37 cellular contexts compared by ENCODE assay signal in genomic region chr14:55954108-55954507, GRCh38.
"Had no signal": no experiment of that assay in that cellular context is flagged by ENCODE, and none has a peak within 500 bp of the region (broad histone marks: within the 10 kb centered on the region; RNA-seq: fewer than 3 reads in every experiment).

No MANE protein-coding gene starts in this region.

- H3K36me3 Mint-ChIP-seq: activated CD4-positive, alpha-beta memory T cell treated with anti-CD3 and anti-CD28 coated beads for 36 hours; activated naive CD4-positive, alpha-beta T cell treated with anti-CD3 and anti-CD28 coated beads, Interleukin-2, amount 50 U/mL, for 72 hours; activated naive CD8-positive, alpha-beta T cell treated with anti-CD3 and anti-CD28 coated beads for 36 hours had no signal

- H3K4me1 ChIP-seq: adrenal gland, body of pancreas, breast epithelium had no signal

- H3K27ac ChIP-seq: adrenal gland, body of pancreas, brain microvascular endothelial cell, breast epithelium, VCaP had no signal

- ATAC-seq: activated CD8-positive, alpha-beta T cell treated with anti-CD3 and anti-CD28 coated beads for 36 hours; activated naive CD4-positive, alpha-beta T cell treated with anti-CD3 and anti-CD28 coated beads, Interleukin-2, amount 50 U/mL, for 72 hours; activated T-cell treated with anti-CD3 and anti-CD28 coated beads, Interleukin-2, amount 50 U/mL, for 4 hours; activated T-cell treated with anti-CD3 and anti-CD28 coated beads, Interleukin-2, amount 50 U/mL, for 72 hours; activated T-helper 17 cell treated with anti-CD3 and anti-CD28 coated beads, Interleukin-2, amount 50 U/mL, for 72 hours; body of pancreas had no signal

- H3K9me3 Mint-ChIP-seq: activated B cell treated with CpG ODN at 0.5 μM for 24 hours; activated CD4-positive, alpha-beta memory T cell treated with anti-CD3 and anti-CD28 coated beads for 36 hours; activated CD4-positive, alpha-beta T cell treated with anti-CD3 and anti-CD28 coated beads, Interleukin-2, amount 10 ng/mL, durations not matched to agents 24 days and 14 days; activated CD8-positive, alpha-beta T cell treated with anti-CD3 and anti-CD28 coated beads for 36 hours; activated naive CD4-positive, alpha-beta T cell treated with anti-CD3 and anti-CD28 coated beads for 36 hours; activated naive CD4-positive, alpha-beta T cell treated with anti-CD3 and anti-CD28 coated beads, Interleukin-2, amount 50 U/mL, for 72 hours; activated naive CD8-positive, alpha-beta T cell treated with anti-CD3 and anti-CD28 coated beads for 36 hours; activated T-cell treated with anti-CD3 and anti-CD28 coated beads, Interleukin-2, amount 50 U/mL, for 4 hours; activated T-cell treated with anti-CD3 and anti-CD28 coated beads, Interleukin-2, amount 50 U/mL, for 72 hours; activated T-helper 1 cell treated with anti-CD3 and anti-CD28 coated beads, Interleukin-12 subunit alpha, Interleukin-12 subunit beta, Interleukin-2, Interleukin-4 antibody, amounts not matched to agents 30 ng/mL and 10 ng/mL and 1 ng/mL, durations not matched to agents 14 hours and 24 hours and 36 hours; activated T-helper 17 cell treated with anti-CD3 and anti-CD28 coated beads, Interleukin-2, amount 50 U/mL, for 72 hours; T-helper 1 cell treated with Interleukin-12 subunit alpha and Interleukin-12 subunit beta and Interleukin-4 antibody, amounts not matched to agents 30 μg/mL and 1 μg/mL, for 36 hours; T-helper 2 cell treated with Interferon-gamma antibody and Interleukin-4, amounts not matched to agents 5 μg/mL and 100 μg/mL, for 36 hours had no signal

- H3K36me3 ChIP-seq: adrenal gland, brain microvascular endothelial cell, breast epithelium had no signal

- H3K4me3 Mint-ChIP-seq: activated B cell treated with CpG ODN at 0.5 μM for 24 hours; activated CD4-positive, alpha-beta memory T cell treated with anti-CD3 and anti-CD28 coated beads for 36 hours; activated CD4-positive, alpha-beta T cell treated with anti-CD3 and anti-CD28 coated beads, Interleukin-2, amount 10 ng/mL, durations not matched to agents 24 days and 14 days; activated CD8-positive, alpha-beta T cell treated with anti-CD3 and anti-CD28 coated beads for 36 hours; activated naive CD4-positive, alpha-beta T cell treated with anti-CD3 and anti-CD28 coated beads for 36 hours; activated naive CD8-positive, alpha-beta T cell treated with anti-CD3 and anti-CD28 coated beads for 36 hours; activated T-cell treated with anti-CD3 and anti-CD28 coated beads, Interleukin-2, amount 50 U/mL, for 4 hours; activated T-cell treated with anti-CD3 and anti-CD28 coated beads, Interleukin-2, amount 50 U/mL, for 72 hours; activated T-helper 1 cell treated with anti-CD3 and anti-CD28 coated beads, Interleukin-12 subunit alpha, Interleukin-12 subunit beta, Interleukin-2, Interleukin-4 antibody, amounts not matched to agents 30 ng/mL and 10 ng/mL and 1 ng/mL, durations not matched to agents 14 hours and 24 hours and 36 hours; activated T-helper 17 cell treated with anti-CD3 and anti-CD28 coated beads, Interleukin-2, amount 50 U/mL, for 72 hours; T-helper 1 cell treated with Interleukin-12 subunit alpha and Interleukin-12 subunit beta and Interleukin-4 antibody, amounts not matched to agents 30 μg/mL and 1 μg/mL, for 36 hours; T-helper 2 cell treated with Interferon-gamma antibody and Interleukin-4, amounts not matched to agents 5 μg/mL and 100 μg/mL, for 36 hours had no signal

- H3K27me3 Mint-ChIP-seq: activated T-helper 17 cell treated with anti-CD3 and anti-CD28 coated beads, Interleukin-2, amount 50 U/mL, for 72 hours had no signal

- FAIRE-seq: astrocyte, colon, TTC549 had no signal

- H3K27ac Mint-ChIP-seq: activated B cell treated with CpG ODN at 0.5 μM for 24 hours; activated CD4-positive, alpha-beta memory T cell treated with anti-CD3 and anti-CD28 coated beads for 36 hours; activated CD4-positive, alpha-beta T cell treated with anti-CD3 and anti-CD28 coated beads, Interleukin-2, amount 10 ng/mL, durations not matched to agents 24 days and 14 days; activated CD8-positive, alpha-beta T cell treated with anti-CD3 and anti-CD28 coated beads for 36 hours; activated naive CD4-positive, alpha-beta T cell treated with anti-CD3 and anti-CD28 coated beads for 36 hours; activated naive CD4-positive, alpha-beta T cell treated with anti-CD3 and anti-CD28 coated beads, Interleukin-2, amount 50 U/mL, for 72 hours; activated naive CD8-positive, alpha-beta T cell treated with anti-CD3 and anti-CD28 coated beads for 36 hours; activated T-cell treated with anti-CD3 and anti-CD28 coated beads, Interleukin-2, amount 50 U/mL, for 72 hours; activated T-helper 1 cell treated with anti-CD3 and anti-CD28 coated beads, Interleukin-12 subunit alpha, Interleukin-12 subunit beta, Interleukin-2, Interleukin-4 antibody, amounts not matched to agents 30 ng/mL and 10 ng/mL and 1 ng/mL, durations not matched to agents 14 hours and 24 hours and 36 hours; activated T-helper 17 cell treated with anti-CD3 and anti-CD28 coated beads, Interleukin-2, amount 50 U/mL, for 72 hours; T-helper 1 cell treated with Interleukin-12 subunit alpha and Interleukin-12 subunit beta and Interleukin-4 antibody, amounts not matched to agents 30 μg/mL and 1 μg/mL, for 36 hours; T-helper 2 cell treated with Interferon-gamma antibody and Interleukin-4, amounts not matched to agents 5 μg/mL and 100 μg/mL, for 36 hours had no signal

- H3K27me3 ChIP-seq: adrenal gland, body of pancreas, breast epithelium had no signal

- H3K4me3 ChIP-seq: adrenal gland, body of pancreas, breast epithelium had no signal

- H3K9me3 ChIP-seq: adrenal gland, body of pancreas, breast epithelium had no signal

- DNase-seq: activated B cell treated with CpG ODN at 0.5 μM for 24 hours; activated CD4-positive, alpha-beta memory T cell treated with anti-CD3 and anti-CD28 coated beads for 36 hours; activated CD4-positive, alpha-beta T cell treated with anti-CD3 and anti-CD28 coated beads for 4 hours; activated CD4-positive, alpha-beta T cell treated with anti-CD3 and anti-CD28 coated beads, Interleukin-2, amount 10 ng/mL, durations not matched to agents 24 days and 14 days; activated CD4-positive, alpha-beta T cell treated with anti-CD3 and anti-CD28 coated beads, Interleukin-2, amount 50 U/mL, for 1 hour; activated CD4-positive, alpha-beta T cell treated with anti-CD3 and anti-CD28 coated beads, Interleukin-2, amount 50 U/mL, for 4 hours; activated CD4-positive, CD25-positive, alpha-beta regulatory T cell treated with anti-CD3 and anti-CD28 coated beads, Interleukin-2, amount 50 U/mL, for 72 hours; activated CD8-positive, alpha-beta memory T cell treated with anti-CD3 and anti-CD28 coated beads, Interleukin-2, amount 50 U/mL, for 4 hours; activated CD8-positive, alpha-beta T cell treated with anti-CD3 and anti-CD28 coated beads for 36 hours; activated effector memory CD4-positive, alpha-beta T cell treated with anti-CD3 and anti-CD28 coated beads, Interleukin-2, amount 50 U/mL, for 16 hours; activated gamma-delta T cell treated with Interleukin-2 at 50 U/mL for 16 hours; activated naive CD4-positive, alpha-beta T cell; activated naive CD4-positive, alpha-beta T cell treated with anti-CD3 and anti-CD28 coated beads for 36 hours; activated naive CD4-positive, alpha-beta T cell treated with anti-CD3 and anti-CD28 coated beads, Interleukin-2, amount 50 U/mL, for 16 hours; activated naive CD8-positive, alpha-beta T cell treated with anti-CD3 and anti-CD28 coated beads for 36 hours; activated T-cell treated with anti-CD3 and anti-CD28 coated beads for 4 hours; activated T-cell treated with anti-CD3 and anti-CD28 coated beads, Interleukin-2, amount 50 U/mL, for 1 hour; activated T-cell treated with anti-CD3 and anti-CD28 coated beads, Interleukin-2, amount 50 U/mL, for 4 hours; activated T-cell treated with anti-CD3 and anti-CD28 coated beads, Interleukin-2, amount 50 U/mL, for 72 hours; adrenal gland; amniotic stem cell; aorta; body of pancreas; brain microvascular endothelial cell; central memory CD4-positive, alpha-beta T cell; T-helper 2 cell; T-helper 9 cell had no signal

- H3K4me1 Mint-ChIP-seq: activated B cell treated with CpG ODN at 0.5 μM for 24 hours; activated CD4-positive, alpha-beta T cell treated with anti-CD3 and anti-CD28 coated beads, Interleukin-2, amount 10 ng/mL, durations not matched to agents 24 days and 14 days; activated naive CD8-positive, alpha-beta T cell treated with anti-CD3 and anti-CD28 coated beads for 36 hours; activated T-helper 17 cell treated with anti-CD3 and anti-CD28 coated beads, Interleukin-2, amount 50 U/mL, for 72 hours had no signal
